10 cellular contexts compared by ENCODE assay signal in genomic region chr11:121590772-121591404, GRCh38.
DNase-seq lines count a peak whose midpoint lies in the region; ATAC-seq and TF ChIP-seq lines count a peak whose summit lies in the region.
"Had no signal": no experiment of that assay in that cellular context is flagged by ENCODE, and none has a peak within 500 bp of the region (broad histone marks: within the 10 kb centered on the region; RNA-seq: fewer than 3 reads in every experiment).

No MANE protein-coding gene starts in this region.

- H4K20me1 ChIP-seq in neural progenitor cell (ENCODE audit: low read depth) = no peaks in the 10 kb centered on the region

- H3K36me3 Mint-ChIP-seq in T-helper 2 cell treated with Interferon-gamma antibody and Interleukin-4, amounts not matched to agents 5 μg/mL and 100 μg/mL, for 36 hours (ENCODE audit: low read depth) = peaks cover 69% of the 10 kb centered on the region
- peaks cover 98% of the 10 kb centered on the region for H3K36me3 Mint-ChIP-seq in activated T-helper 17 cell treated with anti-CD3 and anti-CD28 coated beads, Interleukin-2, amount 50 U/mL, for 72 hours (ENCODE audit: low read depth)
- peaks cover 10% of the 10 kb centered on the region for H3K36me3 Mint-ChIP-seq in neural progenitor cell

- no peak for DNase-seq in T-helper 2 cell treated with Interferon-gamma antibody and Interleukin-4, amounts not matched to agents 5 μg/mL and 100 μg/mL, for 36 hours (ENCODE audit: low spot score)
- no peak for DNase-seq in T-helper 2 cell
- DNase-seq in neural progenitor cell (ENCODE audit: low spot score) = no peak
- no peak for DNase-seq in GM19238 (ENCODE audit: insufficient read length, low spot score)
- DNase-seq in left cardiac atrium = no peak

- ATAC-seq in HG02840 (IDR thresholded peaks at IDR 0.05; ENCODE audit: low FRiP score, unreplicated experiment) = peak; percentile 11
- no peak for ATAC-seq in activated T-helper 17 cell treated with anti-CD3 and anti-CD28 coated beads, Interleukin-2, amount 50 U/mL, for 72 hours (replicated peaks)
- ATAC-seq in HG02571 (IDR thresholded peaks at IDR 0.05; ENCODE audit: unreplicated experiment) = no peak
- ATAC-seq in left cardiac atrium = no peak

- no peaks in the 10 kb centered on the region for H3K27me3 ChIP-seq in neural progenitor cell
- H3K27me3 ChIP-seq: Peyer's patch had no signal

- intact Hi-C loops in left cardiac atrium (cut with DNase I) = loop anchor here (2.0 to 5.0 kb wide), 3 partner anchors 139 to 274 kb away; partner anchors contain the start of genes SORL1 (in 1 of the 2) and SORL1-AS1 (in 1 of the 2)

- peaks cover 16% of the 10 kb centered on the region for H3F3A ChIP-seq in neural progenitor cell (ENCODE audit: low read depth)

- peak overlapping the region; percentile 20 for H3K27ac Mint-ChIP-seq in T-helper 2 cell treated with Interferon-gamma antibody and Interleukin-4, amounts not matched to agents 5 μg/mL and 100 μg/mL, for 36 hours
- H3K27ac Mint-ChIP-seq in activated T-helper 17 cell treated with anti-CD3 and anti-CD28 coated beads, Interleukin-2, amount 50 U/mL, for 72 hours = peak overlapping the region; percentile 79
- peak overlapping the region; percentile 53 for H3K27ac Mint-ChIP-seq in neural progenitor cell

- TF ChIP-seq CTCF in neural progenitor cell (IDR thresholded peaks at IDR 0.05) = no peak

- H3K4me1 Mint-ChIP-seq in T-helper 2 cell treated with Interferon-gamma antibody and Interleukin-4, amounts not matched to agents 5 μg/mL and 100 μg/mL, for 36 hours (ENCODE audit: low read depth) = peaks cover 14% of the 10 kb centered on the region
- peaks cover 13% of the 10 kb centered on the region for H3K4me1 Mint-ChIP-seq in activated T-helper 17 cell treated with anti-CD3 and anti-CD28 coated beads, Interleukin-2, amount 50 U/mL, for 72 hours
- peaks cover 25% of the 10 kb centered on the region for H3K4me1 Mint-ChIP-seq in neural progenitor cell

- no peaks in the 10 kb centered on the region for H3K9me3 ChIP-seq in neural progenitor cell (ENCODE audit: low read depth)
- H3K9me3 ChIP-seq: Peyer's patch had no signal

- H3K79me2 ChIP-seq in neural progenitor cell (ENCODE audit: low read depth) = no peaks in the 10 kb centered on the region

- H2AFZ ChIP-seq in neural progenitor cell (replicated peaks) = no peak overlapping the region

- no peaks in the 10 kb centered on the region for H3K9me3 Mint-ChIP-seq in T-helper 2 cell treated with Interferon-gamma antibody and Interleukin-4, amounts not matched to agents 5 μg/mL and 100 μg/mL, for 36 hours
- H3K9me3 Mint-ChIP-seq in activated T-helper 17 cell treated with anti-CD3 and anti-CD28 coated beads, Interleukin-2, amount 50 U/mL, for 72 hours = no peaks in the 10 kb centered on the region
- no peaks in the 10 kb centered on the region for H3K9me3 Mint-ChIP-seq in neural progenitor cell

- H3K4me2 ChIP-seq in neural progenitor cell = peak overlapping the region; percentile 54

- H3K9ac ChIP-seq in neural progenitor cell = no peak overlapping the region

- no peaks in the 10 kb centered on the region for H3K27me3 Mint-ChIP-seq in T-helper 2 cell treated with Interferon-gamma antibody and Interleukin-4, amounts not matched to agents 5 μg/mL and 100 μg/mL, for 36 hours (ENCODE audit: low read depth)
- no peaks in the 10 kb centered on the region for H3K27me3 Mint-ChIP-seq in activated T-helper 17 cell treated with anti-CD3 and anti-CD28 coated beads, Interleukin-2, amount 50 U/mL, for 72 hours
- no peaks in the 10 kb centered on the region for H3K27me3 Mint-ChIP-seq in neural progenitor cell (ENCODE audit: insufficient read depth, low read depth)

- no peak overlapping the region for H3K4me3 ChIP-seq in neural progenitor cell
- H3K4me3 ChIP-seq: Peyer's patch had no signal

- H3K27ac ChIP-seq in neural progenitor cell = peak overlapping the region; percentile 69
- H3K27ac ChIP-seq: 22Rv1 had no signal

- no peak overlapping the region for H3K4me3 Mint-ChIP-seq in T-helper 2 cell treated with Interferon-gamma antibody and Interleukin-4, amounts not matched to agents 5 μg/mL and 100 μg/mL, for 36 hours
- peak overlapping the region; percentile 30 for H3K4me3 Mint-ChIP-seq in activated T-helper 17 cell treated with anti-CD3 and anti-CD28 coated beads, Interleukin-2, amount 50 U/mL, for 72 hours
- H3K4me3 Mint-ChIP-seq in neural progenitor cell = no peak overlapping the region

- H3K4me1 ChIP-seq in neural progenitor cell = peaks cover 18% of the 10 kb centered on the region

- peaks cover 9% of the 10 kb centered on the region for H3K36me3 ChIP-seq in neural progenitor cell

Comparison
In these comparisons a context has a peak if more than half of its experiments do, and no peak if none do; other contexts are left out.
1. H3K27ac Mint-ChIP-seq: peak in every context shown above with its lines; median percentile 79 in activated T-helper 17 cell treated with anti-CD3 and anti-CD28 coated beads, Interleukin-2, amount 50 U/mL, for 72 hours; 53 in neural progenitor cell; 20 in T-helper 2 cell treated with Interferon-gamma antibody and Interleukin-4, amounts not matched to agents 5 μg/mL and 100 μg/mL, for 36 hours.